12 cellular contexts compared by ENCODE assay signal in genomic region chr14:59529189-59529588, GRCh38. TPM values are rescaled to one million over a fixed set of nuclear protein-coding genes. Genes with fewer than 3 reads are reported as not detected.
"Had no signal": no experiment of that assay in that cellular context is flagged by ENCODE, and none has a peak within 500 bp of the region (broad histone marks: within the 10 kb centered on the region; RNA-seq: fewer than 3 reads in every experiment).

No MANE protein-coding gene starts in this region.

- H3K9me3 ChIP-seq: lower lobe of right lung had no signal

- DNase-seq: activated CD4-positive, alpha-beta memory T cell treated with anti-CD3 and anti-CD28 coated beads, Interleukin-2, amount 10 ng/mL, durations not matched to agents 7 days and 5 days; activated naive CD4-positive, alpha-beta T cell treated with Interleukin-2 at 50 U/mL for 16 hours; dermis blood vessel endothelial cell; hippocampal formation; lower lobe of right lung; naive thymus-derived CD8-positive, alpha-beta T cell; right cardiac atrium; T-helper 9 cell had no signal

- H3K9me3 Mint-ChIP-seq: activated CD4-positive, alpha-beta memory T cell treated with anti-CD3 and anti-CD28 coated beads, Interleukin-2, amount 10 ng/mL, durations not matched to agents 7 days and 5 days; activated T-helper 1 cell treated with anti-CD3 and anti-CD28 coated beads, Interleukin-12 subunit alpha, Interleukin-12 subunit beta, Interleukin-2, Interleukin-4 antibody, amounts not matched to agents 30 ng/mL and 10 ng/mL and 1 ng/mL, durations not matched to agents 14 hours and 24 hours and 36 hours; type B pancreatic cell had no signal

- H3K4me1 ChIP-seq: lower lobe of right lung had no signal

- H3K4me3 ChIP-seq: lower lobe of right lung had no signal

- H3K27ac Mint-ChIP-seq: activated CD4-positive, alpha-beta memory T cell treated with anti-CD3 and anti-CD28 coated beads, Interleukin-2, amount 10 ng/mL, durations not matched to agents 7 days and 5 days; activated T-helper 1 cell treated with anti-CD3 and anti-CD28 coated beads, Interleukin-12 subunit alpha, Interleukin-12 subunit beta, Interleukin-2, Interleukin-4 antibody, amounts not matched to agents 30 ng/mL and 10 ng/mL and 1 ng/mL, durations not matched to agents 14 hours and 24 hours and 36 hours; naive thymus-derived CD8-positive, alpha-beta T cell; stimulated activated effector memory CD8-positive, alpha-beta T cell treated with anti-CD3 and anti-CD28 coated beads, Interleukin-12 subunit alpha, Interleukin-12 subunit beta, amount 100 ng/mL, for 72 hours; type B pancreatic cell had no signal

- H3K36me3 Mint-ChIP-seq: stimulated activated effector memory CD8-positive, alpha-beta T cell treated with anti-CD3 and anti-CD28 coated beads, Interleukin-12 subunit alpha, Interleukin-12 subunit beta, amount 100 ng/mL, for 72 hours; type B pancreatic cell had no signal

- H3K4me1 Mint-ChIP-seq: activated CD4-positive, alpha-beta memory T cell treated with anti-CD3 and anti-CD28 coated beads, Interleukin-2, amount 10 ng/mL, durations not matched to agents 7 days and 5 days; naive thymus-derived CD8-positive, alpha-beta T cell; stimulated activated effector memory CD8-positive, alpha-beta T cell treated with anti-CD3 and anti-CD28 coated beads, Interleukin-12 subunit alpha, Interleukin-12 subunit beta, amount 100 ng/mL, for 72 hours had no signal

- H3K27ac ChIP-seq: lower lobe of right lung had no signal

- H3K36me3 ChIP-seq: lower lobe of right lung had no signal

- H3K4me3 Mint-ChIP-seq: activated CD4-positive, alpha-beta memory T cell treated with anti-CD3 and anti-CD28 coated beads, Interleukin-2, amount 10 ng/mL, durations not matched to agents 7 days and 5 days; activated T-helper 1 cell treated with anti-CD3 and anti-CD28 coated beads, Interleukin-12 subunit alpha, Interleukin-12 subunit beta, Interleukin-2, Interleukin-4 antibody, amounts not matched to agents 30 ng/mL and 10 ng/mL and 1 ng/mL, durations not matched to agents 14 hours and 24 hours and 36 hours; stimulated activated effector memory CD8-positive, alpha-beta T cell treated with anti-CD3 and anti-CD28 coated beads, Interleukin-12 subunit alpha, Interleukin-12 subunit beta, amount 100 ng/mL, for 72 hours; type B pancreatic cell had no signal

- ATAC-seq: lower lobe of right lung; naive thymus-derived CD8-positive, alpha-beta T cell; right cardiac atrium; stimulated activated effector memory CD8-positive, alpha-beta T cell treated with anti-CD3 and anti-CD28 coated beads, Interleukin-12 subunit alpha, Interleukin-12 subunit beta, amount 100 ng/mL, for 72 hours had no signal

RNA-seq across cellular contexts. Expression of gene CCDC175, which starts 47.4 kb away (rescaled TPM):
- total RNA-seq: activated CD4-positive, alpha-beta memory T cell treated with anti-CD3 and anti-CD28 coated beads, Interleukin-2, amount 10 ng/mL, durations not matched to agents 7 days and 5 days; activated T-helper 1 cell treated with anti-CD3 and anti-CD28 coated beads, Interleukin-12 subunit alpha, Interleukin-12 subunit beta, Interleukin-2, Interleukin-4 antibody, amounts not matched to agents 30 ng/mL and 10 ng/mL and 1 ng/mL, durations not matched to agents 14 hours and 24 hours and 36 hours; dermis blood vessel endothelial cell; epithelial cell of proximal tubule; naive thymus-derived CD8-positive, alpha-beta T cell; right cardiac atrium had no signal
- polyA plus RNA-seq: naive thymus-derived CD8-positive, alpha-beta T cell; right cardiac atrium had no signal
